In the genomic region with DNA sequence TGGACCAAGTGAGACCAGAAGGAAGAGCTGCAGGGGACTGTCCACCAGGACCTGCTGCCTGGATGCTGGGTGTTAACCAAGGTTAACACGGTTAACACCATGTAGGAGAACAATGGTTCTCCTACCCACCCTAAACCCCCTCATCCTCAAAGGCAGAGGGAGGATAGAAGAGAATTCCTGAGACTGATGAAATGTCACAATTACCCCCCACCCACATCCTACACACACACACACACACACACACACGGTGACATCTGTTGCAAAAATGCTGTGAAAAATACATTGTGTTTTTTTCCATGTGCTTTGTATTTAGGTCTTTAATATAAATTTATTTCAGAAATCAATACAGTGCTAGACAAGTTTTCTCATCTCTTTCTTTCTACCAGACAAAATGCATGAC, we compare ENCODE assay signal across 1 cellular context.
TF ChIP-seq lines count a peak whose summit lies in the region.

No MANE protein-coding gene starts in this region.

TF ChIP-seq in K562, 482 proteins besides CTCF, POLR2A, EP300 and RAD21 (continued from another document):
- TF ChIP-seq, protein P1, sequence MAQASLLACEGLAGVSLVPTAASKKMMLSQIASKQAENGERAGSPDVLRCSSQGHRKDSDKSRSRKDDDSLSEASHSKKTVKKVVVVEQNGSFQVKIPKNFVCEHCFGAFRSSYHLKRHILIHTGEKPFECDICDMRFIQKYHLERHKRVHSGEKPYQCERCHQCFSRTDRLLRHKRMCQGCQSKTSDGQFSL (CRISPR knock-in tag; IDR thresholded peaks at IDR 0.05), result 0 out of 2 replicates have a peak, but pooled peaks have one; percentile 35
- TF ChIP-seq, protein P1 (tag; IDR thresholded peaks at IDR 0.05), result 0 out of 4 replicates have a peak, but pooled peaks of 1 of the 2 experiments have one; percentile 29
- TF ChIP-seq SRSF9 (IDR thresholded peaks at IDR 0.05; ENCODE audit: borderline replicate concordance, low read depth, low read length), result no peak
- TF ChIP-seq, protein P2, sequence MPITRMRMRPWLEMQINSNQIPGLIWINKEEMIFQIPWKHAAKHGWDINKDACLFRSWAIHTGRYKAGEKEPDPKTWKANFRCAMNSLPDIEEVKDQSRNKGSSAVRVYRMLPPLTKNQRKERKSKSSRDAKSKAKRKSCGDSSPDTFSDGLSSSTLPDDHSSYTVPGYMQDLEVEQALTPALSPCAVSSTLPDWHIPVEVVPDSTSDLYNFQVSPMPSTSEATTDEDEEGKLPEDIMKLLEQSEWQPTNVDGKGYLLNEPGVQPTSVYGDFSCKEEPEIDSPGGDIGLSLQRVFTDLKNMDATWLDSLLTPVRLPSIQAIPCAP (CRISPR knock-in tag; IDR thresholded peaks at IDR 0.05; ENCODE audit: borderline replicate concordance), result no peak
